16 cellular contexts compared by ENCODE assay signal in the genomic region with DNA sequence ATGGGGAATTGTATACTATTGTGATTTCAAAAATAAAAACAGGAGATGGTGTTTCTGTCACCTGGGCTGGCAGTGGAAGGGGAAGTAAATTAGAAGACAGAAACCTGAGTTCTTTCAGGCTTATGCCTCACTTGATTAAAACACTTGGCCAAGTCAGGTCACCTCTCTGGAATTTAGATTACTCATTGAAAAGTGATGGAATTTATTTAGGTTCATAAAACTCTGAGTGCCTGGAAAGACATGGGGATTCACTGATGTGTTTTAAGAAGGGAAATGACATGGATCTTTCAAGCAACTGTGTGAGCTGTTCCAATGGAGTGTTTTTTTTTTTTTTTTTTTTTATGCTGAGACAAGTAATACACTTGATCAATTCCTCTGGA.
A peak's percentile ranks its signal among the peaks of the same experiment; 100 is the strongest.
DNase-seq lines count a peak whose midpoint lies in the region; ATAC-seq and TF ChIP-seq lines count a peak whose summit lies in the region.
"Had no signal": no experiment of that assay in that cellular context is flagged by ENCODE, and none has a peak within 500 bp of the region (broad histone marks: within the 10 kb centered on the region; RNA-seq: fewer than 3 reads in every experiment).

No MANE protein-coding gene starts in this region.

- TF ChIP-seq CTCF in OCI-LY7 (conservative IDR thresholded peaks at IDR 0.05; ENCODE audit: low read length): no peak

- POLR2A ChIA-PET in OCI-LY7 (lab: Charles Lee): interaction anchor here (0.7 to 2.0 kb wide), 5 partner anchors 10 to 172 kb away, joined by 3 to 11 read pairs (median 5); no protein-coding TSS in a partner anchor

- H3K27ac ChIP-seq in OCI-LY7 (ENCODE audit: low read depth, low read length, poor library complexity, severe bottlenecking): no peak overlapping the region
- peak overlapping the region; percentile 8 for H3K27ac ChIP-seq in epithelial cell of prostate
- H3K27ac ChIP-seq: upper lobe of left lung had no signal

- intact Hi-C loops in OCI-LY7 (cut with micrococcal nuclease; ENCODE audit: unreplicated experiment): no loop called here

- H3K9me3 ChIP-seq in OCI-LY7 (ENCODE audit: low read length): no peaks in the 10 kb centered on the region
- H3K9me3 ChIP-seq: upper lobe of left lung had no signal

- H4K20me1 ChIP-seq in OCI-LY7 (ENCODE audit: insufficient read depth, low read length): no peaks in the 10 kb centered on the region

- DNase-seq in EL (peak; percentile 95), OCI-LY7 (ENCODE audit: low spot score) (no peak), epithelial cell of prostate (ENCODE audit: low read depth, low spot score) (peak; percentile 52), non-pigmented ciliary epithelial cell (ENCODE audit: low read depth) (peak; percentile 30), NCI-H146 (lab: John Stamatoyannopoulos, UW) (no peak)
- DNase-seq in stimulated activated CD4-positive, alpha-beta T cell treated with anti-CD3 and anti-CD28 coated beads, Interleukin-15, amount 100 ng/mL, for 24 hours: no peak
- DNase-seq in effector CD4-positive, alpha-beta T cell: no peak
- DNase-seq: activated CD8-positive, alpha-beta T cell treated with anti-CD3 and anti-CD28 coated beads for 36 hours; anterior cingulate cortex; kidney; NCI-H1417 treated with DMSO at 0.1 percent for 48 hours; NCI-H526 treated with DMSO at 0.1 percent for 48 hours; stimulated activated CD4-positive, alpha-beta T cell treated with anti-CD3 and anti-CD28 coated beads, Interleukin-4, amount 100 ng/mL, for 1 hour; upper lobe of left lung had no signal

- H3K79me2 ChIP-seq in OCI-LY7 (ENCODE audit: insufficient read depth, low read depth, low read length): peaks cover 4% of the 10 kb centered on the region; the same call in 1 of the 2 replicates

- ATAC-seq in GM21526 (IDR thresholded peaks at IDR 0.05; ENCODE audit: low FRiP score, unreplicated experiment): no peak
- ATAC-seq: activated CD8-positive, alpha-beta T cell treated with anti-CD3 and anti-CD28 coated beads for 36 hours; activated T-helper 17 cell treated with anti-CD3 and anti-CD28 coated beads, Interleukin-2, amount 50 U/mL, for 72 hours had no signal

- peaks cover 47% of the 10 kb centered on the region for H3K4me1 ChIP-seq in OCI-LY7 (ENCODE audit: insufficient read depth, low read length, poor library complexity, severe bottlenecking)

- no peak overlapping the region for H2AFZ ChIP-seq in OCI-LY7 (ENCODE audit: low read length)

- peak overlapping the region; percentile 11; the same call in 1 of the 2 replicates for H3K4me2 ChIP-seq in OCI-LY7 (ENCODE audit: low read length)

- no peak overlapping the region for H3K4me3 ChIP-seq in OCI-LY7 (ENCODE audit: low read depth, low read length, poor library complexity, severe bottlenecking)
- H3K4me3 ChIP-seq: upper lobe of left lung had no signal

- BruUV-seq in OCI-LY7 (replicated peaks; lab: Mats Ljungman, UMichigan): no TSS peak

- H3K36me3 ChIP-seq in OCI-LY7 (ENCODE audit: insufficient read depth, low read length): peaks cover 6% of the 10 kb centered on the region
- H3K36me3 ChIP-seq: upper lobe of left lung had no signal

- CTCF ChIA-PET in OCI-LY7 (lab: Charles Lee; ENCODE audit: unreplicated experiment): interaction anchor here (0.8 to 0.9 kb wide), 2 partner anchors 10 to 11 kb away, joined by 3 read pairs; no protein-coding TSS in a partner anchor

- H3K9me2 ChIP-seq in OCI-LY7 (ENCODE audit: insufficient read depth, low read length): no peaks in the 10 kb centered on the region

Comparison
In these comparisons a context has a peak if more than half of its experiments do, and no peak if none do; other contexts are left out.
1. DNase-seq: peak in EL (single experiment), epithelial cell of prostate (single experiment) and non-pigmented ciliary epithelial cell (single experiment); none in OCI-LY7 (single experiment), stimulated activated CD4-positive, alpha-beta T cell treated with anti-CD3 and anti-CD28 coated beads, Interleukin-15, amount 100 ng/mL, for 24 hours (single experiment), NCI-H146 (single experiment) and effector CD4-positive, alpha-beta T cell (single experiment).